21 cellular contexts compared by ENCODE assay signal in genomic region chr13:105105471-105105870, GRCh38.
"Had no signal": no experiment of that assay in that cellular context is flagged by ENCODE, and none has a peak within 500 bp of the region (broad histone marks: within the 10 kb centered on the region; RNA-seq: fewer than 3 reads in every experiment).

No MANE protein-coding gene starts in this region.

- FAIRE-seq: HepG2, RCC 7860 had no signal

- H3K4me3 ChIP-seq: MG63, SJSA1, SK-N-MC had no signal

- ATAC-seq: HepG2 had no signal

- H3K9me3 ChIP-seq: MG63, SJSA1 had no signal

- H3K27ac ChIP-seq: SJSA1, SK-N-MC had no signal

- H3K36me3 ChIP-seq: MG63, SJSA1 had no signal

- H3K27me3 ChIP-seq: MG63, SJSA1 had no signal

- DNase-seq: IMR-90, Karpas-422, KG1, MG63, NCI-H1092, NCI-H1105 treated with DMSO at 0.1 percent for 48 hours, NCI-H1417 treated with DMSO at 0.1 percent for 48 hours, NCI-H187, NCI-H2029, NCI-H2081 treated with DMSO at 0.1 percent for 48 hours, NCI-H2227 treated with DMSO at 0.1 percent for 48 hours, NCI-H524, NCI-H526 treated with DMSO at 0.1 percent for 48 hours, NCI-H748 treated with DMSO at 0.1 percent for 48 hours, Right ventricle myocardium superior, RPMI8226, SIG-M5 had no signal

- H3K4me1 ChIP-seq: SJSA1 had no signal
